ENCODE assay signal across 8 cellular contexts in genomic region chr16:87203060-87203656, GRCh38.
A peak's percentile ranks its signal among the peaks of the same experiment; 100 is the strongest.
DNase-seq lines count a peak whose midpoint lies in the region; ATAC-seq, FAIRE-seq and TF ChIP-seq lines count a peak whose summit lies in the region.

No MANE protein-coding gene starts in this region.

- no peak for FAIRE-seq in GM12892 (lab: Jason Lieb, UNC)

- ATAC-seq in GM21528 (IDR thresholded peaks at IDR 0.05; ENCODE audit: low FRiP score, unreplicated experiment) (no peak), HG02970 (IDR thresholded peaks at IDR 0.05; ENCODE audit: low FRiP score, unreplicated experiment) (no peak)

- no peak for TF ChIP-seq POLR2A in GM12892 (IDR thresholded peaks at IDR 0.05; ENCODE audit: low read depth, low read length)

- H3K4me3 Mint-ChIP-seq in progenitor cell of endocrine pancreas (ENCODE audit: low read depth), result no peak overlapping the region

- peak overlapping the region; percentile 71 for H3K27ac ChIP-seq in AG04450 (ENCODE audit: low read depth, low read length)

- H3K27ac Mint-ChIP-seq in progenitor cell of endocrine pancreas, result no peak overlapping the region

- H3K36me3 Mint-ChIP-seq in progenitor cell of endocrine pancreas (ENCODE audit: insufficient read depth), result no peaks in the 10 kb centered on the region

- POLR2A ChIA-PET in AG04450 (lab: Yijun Ruan, JAX), result interaction anchor here (1.4 kb wide), 1 partner anchor 24 kb away, joined by 13 read pairs; no protein-coding TSS in a partner anchor

- DNase-seq in AG04450 (ENCODE audit: low read depth, low spot score) (peak; percentile 42), GM12892 (ENCODE audit: insufficient read length) (peak; percentile 50), NCI-H69 (lab: John Stamatoyannopoulos, UW) (peak; percentile 50), activated T-cell treated with anti-CD3 and anti-CD28 coated beads for 48 hours (ENCODE audit: low read depth) (peak; percentile 54), foreskin fibroblast (peak; percentile 84 to 85), progenitor cell of endocrine pancreas (ENCODE audit: low spot score, unreplicated experiment) (peak; percentile 61)

- peaks cover 40% of the 10 kb centered on the region for H3K27me3 Mint-ChIP-seq in progenitor cell of endocrine pancreas

- no peaks in the 10 kb centered on the region for H3K9me3 Mint-ChIP-seq in progenitor cell of endocrine pancreas (ENCODE audit: low read depth)

- no peaks in the 10 kb centered on the region for H3K27me3 ChIP-seq in AG04450 (ENCODE audit: control insufficient read depth, insufficient read depth, low read length)

- TF ChIP-seq CTCF in AG04450 (IDR thresholded peaks at IDR 0.05; ENCODE audit: low read depth, low read length) (peak; percentile 97), foreskin fibroblast (IDR thresholded peaks at IDR 0.05; ENCODE audit: low read depth, low read length) (peak; percentile 97), progenitor cell of endocrine pancreas (IDR thresholded peaks at IDR 0.05; ENCODE audit: unreplicated experiment) (peak; percentile 95)

- H3K4me1 Mint-ChIP-seq in progenitor cell of endocrine pancreas (ENCODE audit: low read depth), result peaks cover 10% of the 10 kb centered on the region

- H3K4me3 ChIP-seq in AG04450 (ENCODE audit: low read depth, low read length) (no peak overlapping the region), foreskin fibroblast (ENCODE audit: low read depth in 1 of 2, low read length in 2 of 2) (no peak overlapping the region)

- no peaks in the 10 kb centered on the region for H3K9me3 ChIP-seq in AG04450 (ENCODE audit: control insufficient read depth, insufficient read depth, low read length)

- CTCF ChIA-PET in AG04450 (lab: Charles Lee), result interaction anchor here (0.6 to 2.9 kb wide), 12 partner anchors 8 to 286 kb away, joined by 3 to 15 read pairs (median 4); no protein-coding TSS in a partner anchor
